Comparison of ENCODE assay signal across 12 cellular contexts in the genomic region with DNA sequence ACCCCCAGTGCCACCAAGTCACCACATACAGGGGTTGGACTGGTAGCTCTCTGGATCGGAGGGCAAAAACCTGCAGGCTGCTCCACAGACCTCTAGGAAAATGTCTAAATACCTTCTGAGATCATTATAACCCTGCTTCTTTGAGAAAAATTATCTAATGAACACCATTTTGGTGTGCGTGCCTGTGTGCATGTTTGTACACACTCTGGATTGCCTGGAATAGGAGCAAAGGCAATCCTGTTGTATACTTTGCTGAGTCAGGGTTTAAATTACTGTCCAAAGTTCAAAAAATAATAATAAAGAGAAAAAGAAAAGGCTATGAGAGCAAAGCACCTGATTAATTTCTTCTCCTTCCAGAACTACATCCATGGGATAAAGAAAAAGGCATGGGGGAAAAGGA. TPM values are rescaled to one million over a fixed set of nuclear protein-coding genes. Genes with fewer than 3 reads are reported as not detected.
DNase-seq lines count a peak whose midpoint lies in the region; ATAC-seq lines count a peak whose summit lies in the region.
"Had no signal": no experiment of that assay in that cellular context is flagged by ENCODE, and none has a peak within 500 bp of the region (broad histone marks: within the 10 kb centered on the region; RNA-seq: fewer than 3 reads in every experiment).

No MANE protein-coding gene starts in this region.

- H3K4me3 ChIP-seq in CD4-positive, alpha-beta memory T cell (ENCODE audit: low read length in 2 of 2) = no peak overlapping the region

- H3K4me3 Mint-ChIP-seq in CD4-positive, alpha-beta memory T cell = peak overlapping the region in 7 of 8 donors; percentile 35 to 91 (median 61)
- peak overlapping the region; percentile 98 for H3K4me3 Mint-ChIP-seq in activated naive CD8-positive, alpha-beta T cell
- peak overlapping the region in 7 of 8 donors; percentile 36 to 84 (median 63) for H3K4me3 Mint-ChIP-seq in naive B cell
- H3K4me3 Mint-ChIP-seq: nephron progenitor cell had no signal

- peaks cover 21% of the 10 kb centered on the region for H3K36me3 ChIP-seq in CD4-positive, alpha-beta memory T cell (ENCODE audit: insufficient read depth, low read length)

- peak overlapping the region; percentile 72 to 93 (median 85) for H3K27ac Mint-ChIP-seq in CD4-positive, alpha-beta memory T cell
- H3K27ac Mint-ChIP-seq in activated naive CD8-positive, alpha-beta T cell = no peak overlapping the region
- H3K27ac Mint-ChIP-seq in naive B cell = peak overlapping the region in 2 of 6 donors; percentile 8 to 62
- H3K27ac Mint-ChIP-seq: nephron progenitor cell had no signal

- H3K27me3 Mint-ChIP-seq in CD4-positive, alpha-beta memory T cell = no peaks in the 10 kb centered on the region
- H3K27me3 Mint-ChIP-seq in activated naive CD8-positive, alpha-beta T cell = no peaks in the 10 kb centered on the region
- H3K27me3 Mint-ChIP-seq in naive B cell = peaks cover 5 to 35% (median 16%) of the 10 kb centered on the region in 3 donors

- POLR2A ChIA-PET in CD4-positive, alpha-beta memory T cell (lab: Charles Lee; ENCODE audit: partially characterized antibody) = interaction anchor here (0.6 to 9.3 kb wide), 7 partner anchors 10 to 38 kb away, joined by 3 to 83 read pairs (median 8); a partner anchor contains a TSS

- H3K4me1 Mint-ChIP-seq in CD4-positive, alpha-beta memory T cell = peaks cover 45 to 85% (median 66%) of the 10 kb centered on the region in 4 donors
- H3K4me1 Mint-ChIP-seq in activated naive CD8-positive, alpha-beta T cell (ENCODE audit: low read depth) = peaks cover 94% of the 10 kb centered on the region
- H3K4me1 Mint-ChIP-seq in naive B cell = peaks cover 35 to 51% (median 45%) of the 10 kb centered on the region in 3 donors
- H3K4me1 Mint-ChIP-seq: nephron progenitor cell had no signal

- no peaks in the 10 kb centered on the region for H3K9me3 ChIP-seq in CD4-positive, alpha-beta memory T cell (ENCODE audit: control insufficient read depth in 1 of 2, low read length in 2 of 2)
- H3K9me3 ChIP-seq: SK-N-SH had no signal

- no peak for ATAC-seq in naive B cell (ENCODE audit: low read depth in 2 of 2)

- peaks cover 46% of the 10 kb centered on the region in 2 donors for H3K36me3 Mint-ChIP-seq in CD4-positive, alpha-beta memory T cell
- H3K36me3 Mint-ChIP-seq in activated naive CD8-positive, alpha-beta T cell = peaks cover 48% of the 10 kb centered on the region
- H3K36me3 Mint-ChIP-seq in naive B cell = no peaks in the 10 kb centered on the region

- CTCF ChIA-PET in CD4-positive, alpha-beta memory T cell (lab: Charles Lee; ENCODE audit: partially characterized antibody) = interaction anchor here (0.9 to 5.1 kb wide), 8 partner anchors 11 to 146 kb away, joined by 3 to 51 read pairs (median 6); a partner anchor contains a TSS

- no peaks in the 10 kb centered on the region for H3K27me3 ChIP-seq in CD4-positive, alpha-beta memory T cell (ENCODE audit: insufficient read depth, low read length)

- no peak overlapping the region for H3K27ac ChIP-seq in CD4-positive, alpha-beta memory T cell (ENCODE audit: low read depth, low read length)

- H3K9me3 Mint-ChIP-seq in CD4-positive, alpha-beta memory T cell = peaks cover 0 to 2% (median 0%) of the 10 kb centered on the region in 8 donors
- no peaks in the 10 kb centered on the region for H3K9me3 Mint-ChIP-seq in activated naive CD8-positive, alpha-beta T cell (ENCODE audit: low read depth)
- no peaks in the 10 kb centered on the region for H3K9me3 Mint-ChIP-seq in naive B cell
- H3K9me3 Mint-ChIP-seq: nephron progenitor cell had no signal

- no peak for DNase-seq in CD4-positive, alpha-beta memory T cell
- DNase-seq in HT-29 (ENCODE audit: low spot score) (peak; percentile 46), naive B cell (no peak), NCI-H187 (lab: John Stamatoyannopoulos, UW) (no peak), AG08396 (ENCODE audit: low spot score) (no peak)
- no peak for DNase-seq in stimulated activated CD4-positive, alpha-beta T cell treated with anti-CD3 and anti-CD28 coated beads, Interleukin-4, amount 100 ng/mL, for 1 hour
- DNase-seq: Calu3, glutamatergic neuron, kidney glomerular epithelial cell, nephron progenitor cell, SK-N-SH had no signal

- intact Hi-C loops in CD4-positive, alpha-beta memory T cell (cut with micrococcal nuclease) = no loop called here

- peaks cover 59% of the 10 kb centered on the region for H3K4me1 ChIP-seq in CD4-positive, alpha-beta memory T cell (ENCODE audit: insufficient read depth, low read length)

RNA-seq across cellular contexts. Expression of a gene that starts 11.0 kb away (rescaled TPM):
- 100 to 1,000 TPM; 115 to 116 TPM for total RNA-seq in CD4-positive, alpha-beta memory T cell
- 100 to 1,000 TPM; 169 to 194 TPM for polyA plus RNA-seq in CD4-positive, alpha-beta memory T cell
- total RNA-seq in HT-29 (2014; rRNA removed; shearing (Covaris generic)) = 0.10 TPM in 1 of 2 replicates, not detected in the other
- 1 to 10 TPM in 5 of 6 donors, under 1 TPM in 1; 0.64 to 8.1 (median 3.3) TPM for polyA plus RNA-seq in naive B cell (ENCODE audit: low read depth in 6 of 6)
- total RNA-seq: Calu3 had no signal
- polyA plus RNA-seq: SK-N-SH had no signal

RNA-seq across cellular contexts. Expression of a gene that starts 37.3 kb away (rescaled TPM):
- not detected for total RNA-seq in CD4-positive, alpha-beta memory T cell
- polyA plus RNA-seq in CD4-positive, alpha-beta memory T cell = not detected
- not detected in 2 replicates for total RNA-seq in HT-29 (2014; rRNA removed; shearing (Covaris generic))
- polyA plus RNA-seq in naive B cell (ENCODE audit: low read depth in 6 of 6) = not detected
- total RNA-seq: Calu3 had no signal

RNA-seq across cellular contexts. Expression of a gene that starts 38.4 kb away (rescaled TPM):
- total RNA-seq in CD4-positive, alpha-beta memory T cell = 10 to 100 TPM; 29.9 to 32.0 TPM
- polyA plus RNA-seq in CD4-positive, alpha-beta memory T cell = 10 to 100 TPM; 12.3 to 12.6 TPM
- 11.1 and 11.7 TPM in 2 replicates for total RNA-seq in HT-29 (2014; rRNA removed; shearing (Covaris generic))
- polyA plus RNA-seq in naive B cell (ENCODE audit: low read depth in 6 of 6) = 1 to 10 TPM in 5 of 6 donors, under 1 TPM in 1; 0.89 to 3.2 (median 1.5) TPM

RNA-seq across cellular contexts. Expression of a gene that starts 50.3 kb away (rescaled TPM):
- total RNA-seq in CD4-positive, alpha-beta memory T cell = 1 to 10 TPM; 2.9 to 3.7 TPM
- 1 to 10 TPM in 1 of 2 donors, under 1 TPM in 1; 0.64 to 4.2 TPM for polyA plus RNA-seq in CD4-positive, alpha-beta memory T cell
- total RNA-seq in HT-29 (2014; rRNA removed; shearing (Covaris generic)) = 24.3 and 30.4 TPM in 2 replicates
- polyA plus RNA-seq in naive B cell (ENCODE audit: low read depth in 6 of 6) = not detected

Comparison
In these comparisons a context has a peak if more than half of its experiments do, and no peak if none do; other contexts are left out.
1. RNA of a gene that starts 11.0 kb away (total RNA-seq): 115 to 116 TPM in CD4-positive, alpha-beta memory T cell; 0.10 TPM in HT-29; every median in the first group is over 100 times any median in the second.
2. Peak in every context shown above with its lines, with median percentiles within 50 percentile points of each other: H3K4me3 Mint-ChIP-seq.